ENCODE assay signal across 8 cellular contexts in genomic region chr3:177284383-177284881, GRCh38.
DNase-seq lines count a peak whose midpoint lies in the region; ATAC-seq and TF ChIP-seq lines count a peak whose summit lies in the region.

No MANE protein-coding gene starts in this region.

- H3K9ac ChIP-seq in OCI-LY3 (ENCODE audit: low read length): peak overlapping the region; percentile 45

- ATAC-seq in GM19023 (IDR thresholded peaks at IDR 0.05; ENCODE audit: unreplicated experiment): no peak
- no peak for ATAC-seq in GM21529 (IDR thresholded peaks at IDR 0.05; ENCODE audit: unreplicated experiment)

- H3K27me3 ChIP-seq in OCI-LY3 (ENCODE audit: low read depth, low read length): no peaks in the 10 kb centered on the region

- WGBS in mesodermal cell (ENCODE audit: insufficient coverage in 2 of 2), 2 experiments: 16 to 19% methylated on average over 7 of the region's 8 CpGs

- peak overlapping the region; percentile 85 for H2AFZ ChIP-seq in OCI-LY3 (ENCODE audit: low read depth, low read length)

- H3K36me3 ChIP-seq in OCI-LY3 (replicated peaks; ENCODE audit: low read depth, low read length): peaks cover 5% of the 10 kb centered on the region
- no peaks in the 10 kb centered on the region for H3K36me3 ChIP-seq in mesodermal cell (ENCODE audit: control insufficient read depth, insufficient read depth, low read length)

- DNase-seq in NCI-H1105 (lab: John Stamatoyannopoulos, UW) (peak; percentile 6), NCI-H1105 treated with DMSO at 0.1 percent for 48 hours (lab: John Stamatoyannopoulos, UW) (no peak), astrocyte of the spinal cord (ENCODE audit: low read depth, low spot score) (peak; percentile 60), NCI-H1694 (lab: John Stamatoyannopoulos, UW) (no peak)

- H3K79me2 ChIP-seq in OCI-LY3 (ENCODE audit: low read length): no peaks in the 10 kb centered on the region

- no peaks in the 10 kb centered on the region for H4K20me1 ChIP-seq in OCI-LY3 (ENCODE audit: insufficient read depth, low read length)

- peak overlapping the region; percentile 58 for H3K4me2 ChIP-seq in OCI-LY3 (ENCODE audit: low read length)

- H3K27ac ChIP-seq in OCI-LY3 (ENCODE audit: low read length): peak overlapping the region; percentile 29
- peak overlapping the region; percentile 29 for H3K27ac ChIP-seq in mesodermal cell (ENCODE audit: low read depth, low read length, severe bottlenecking)

- in situ Hi-C loops in astrocyte of the spinal cord (cut with HindIII; ENCODE audit: low sequenced_read_pairs): no loop called here

- H3K9me3 ChIP-seq in OCI-LY3 (ENCODE audit: insufficient read depth, low read length) (peaks cover 19% of the 10 kb centered on the region; the same call in 1 of the 2 replicates), mesodermal cell (ENCODE audit: control insufficient read depth, low read length) (peaks cover 5% of the 10 kb centered on the region)

- TF ChIP-seq CTCF in OCI-LY3 (IDR thresholded peaks at IDR 0.05; ENCODE audit: low read depth, low read length) (peak; percentile 39; the same call in 1 of the 2 replicates), astrocyte of the spinal cord (IDR thresholded peaks at IDR 0.05; ENCODE audit: low read depth, low read length) (no peak)

- peaks cover 41% of the 10 kb centered on the region for H3K4me1 ChIP-seq in OCI-LY3 (ENCODE audit: low read length)
- peaks cover 11% of the 10 kb centered on the region for H3K4me1 ChIP-seq in mesodermal cell (ENCODE audit: control insufficient read depth, insufficient read depth, low read length, poor library complexity, severe bottlenecking)

- H3K4me3 ChIP-seq in OCI-LY3 (ENCODE audit: low read length) (peak overlapping the region; percentile 14), astrocyte of the spinal cord (ENCODE audit: low read depth, low read length) (no peak overlapping the region), mesodermal cell (ENCODE audit: extremely low read depth, insufficient read depth, low read length, poor library complexity, severe bottlenecking) (no peak overlapping the region)

Comparison
In these comparisons a context has a peak if more than half of its experiments do, and no peak if none do; other contexts are left out.
1. DNase-seq: peak in NCI-H1105 (single experiment) and astrocyte of the spinal cord (single experiment); none in NCI-H1105 treated with DMSO at 0.1 percent for 48 hours (single experiment) and NCI-H1694 (single experiment).